In the genomic region with DNA sequence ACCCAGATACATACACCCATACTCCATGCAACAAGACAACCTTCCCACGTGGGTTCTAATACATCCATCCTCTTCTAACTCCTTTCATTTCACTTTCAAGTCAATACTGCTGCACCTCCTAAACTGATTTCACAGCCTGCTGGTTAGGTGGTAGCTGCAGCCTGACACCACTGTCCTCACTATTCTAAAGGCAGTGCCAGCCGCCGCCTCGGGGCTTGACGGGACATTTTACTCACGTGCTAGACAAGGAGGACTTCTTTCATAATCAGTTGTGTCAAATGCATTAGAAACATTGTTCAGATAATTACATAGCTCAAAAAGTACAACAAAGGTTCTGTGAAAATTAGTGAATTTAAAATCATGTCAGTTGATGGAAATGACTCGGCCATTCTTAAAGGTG, we compare ENCODE assay signal across 25 cellular contexts. TPM values are rescaled to one million over a fixed set of nuclear protein-coding genes. Genes with fewer than 3 reads are reported as not detected.
A peak's percentile ranks its signal among the peaks of the same experiment; 100 is the strongest.
DNase-seq lines count a peak whose midpoint lies in the region; ATAC-seq, FAIRE-seq and TF ChIP-seq lines count a peak whose summit lies in the region.
"Had no signal": no experiment of that assay in that cellular context is flagged by ENCODE, and none has a peak within 500 bp of the region (broad histone marks: within the 10 kb centered on the region; RNA-seq: fewer than 3 reads in every experiment).

No MANE protein-coding gene starts in this region.

- no peaks in the 10 kb centered on the region for H3K4me1 Mint-ChIP-seq in activated naive CD4-positive, alpha-beta T cell treated with anti-CD3 and anti-CD28 coated beads for 36 hours (ENCODE audit: low read depth)
- H3K4me1 Mint-ChIP-seq: H9 had no signal

- H4K12ac ChIP-seq in trophoblast cell (ENCODE audit: low read depth, low read length) = no peak overlapping the region

- H3K4me2 ChIP-seq in trophoblast cell (ENCODE audit: low read length) = no peak overlapping the region

- H3K4ac ChIP-seq in trophoblast cell (ENCODE audit: low read depth, low read length) = no peak overlapping the region

- no peak overlapping the region for H4K91ac ChIP-seq in trophoblast cell (ENCODE audit: low read depth, low read length)

- no peak overlapping the region for H3K23ac ChIP-seq in trophoblast cell (ENCODE audit: low read length)

- no peak overlapping the region for H3K9ac ChIP-seq in SK-N-MC (ENCODE audit: insufficient read length)
- H3K9ac ChIP-seq in trophoblast cell (ENCODE audit: low read length) = peak overlapping the region; percentile 18

- H3K9me3 ChIP-seq in heart left ventricle = no peaks in the 10 kb centered on the region
- H3K9me3 ChIP-seq in left ventricle myocardium inferior (replicated peaks) = no peaks in the 10 kb centered on the region
- no peaks in the 10 kb centered on the region for H3K9me3 ChIP-seq in SK-N-MC (ENCODE audit: low read depth, low read length)
- no peaks in the 10 kb centered on the region for H3K9me3 ChIP-seq in trophoblast cell (ENCODE audit: insufficient read depth, low read depth, low read length)
- H3K9me3 ChIP-seq: Peyer's patch had no signal

- H3K4me1 ChIP-seq in heart left ventricle (peaks cover 0 to 4% (median 0%) of the 10 kb centered on the region in 12 donors), left ventricle myocardium inferior (peaks cover 9% of the 10 kb centered on the region), trophoblast cell (ENCODE audit: control insufficient read depth in 1 of 2, insufficient read depth in 2 of 2, low read length in 2 of 2) (no peaks in the 10 kb centered on the region)
- H3K4me1 ChIP-seq: Peyer's patch had no signal

- intact Hi-C loops in heart left ventricle (cut with DNase I) = no loop called here
- intact Hi-C loops in left ventricle myocardium inferior (cut with micrococcal nuclease) = no loop called here
- intact Hi-C loops in activated naive CD4-positive, alpha-beta T cell treated with anti-CD3 and anti-CD28 coated beads for 36 hours (cut with micrococcal nuclease) = no loop called here

- no peaks in the 10 kb centered on the region for H3K27me3 Mint-ChIP-seq in activated naive CD4-positive, alpha-beta T cell treated with anti-CD3 and anti-CD28 coated beads for 36 hours (ENCODE audit: low read depth)

- H3K36me3 ChIP-seq in heart left ventricle (no peaks in the 10 kb centered on the region), left ventricle myocardium inferior (no peaks in the 10 kb centered on the region), SK-N-MC (ENCODE audit: insufficient read depth, low read length) (no peaks in the 10 kb centered on the region), trophoblast cell (ENCODE audit: control insufficient read depth in 1 of 2, insufficient read depth in 2 of 2, low read length in 2 of 2) (no peaks in the 10 kb centered on the region)
- H3K36me3 ChIP-seq: Peyer's patch had no signal

- H2BK120ac ChIP-seq in trophoblast cell (ENCODE audit: insufficient read depth, low read length, poor library complexity) = no peak overlapping the region

- no peak overlapping the region for H3K18ac ChIP-seq in trophoblast cell (ENCODE audit: low read length)

- H3K27me3 ChIP-seq in heart left ventricle (peaks cover 0 to 4% (median 0%) of the 10 kb centered on the region in 9 donors), left ventricle myocardium inferior (ENCODE audit: low read depth) (peaks cover under 1% of the 10 kb centered on the region), trophoblast cell (ENCODE audit: insufficient read depth, low read length) (no peaks in the 10 kb centered on the region)
- H3K27me3 ChIP-seq: Peyer's patch had no signal

- no peak overlapping the region for H2BK5ac ChIP-seq in trophoblast cell (ENCODE audit: low read depth, low read length, poor library complexity)

- no peak for ATAC-seq in heart left ventricle
- no peak for ATAC-seq in HG02852 (IDR thresholded peaks at IDR 0.05; ENCODE audit: unreplicated experiment)
- ATAC-seq: CD8-positive, alpha-beta T cell; GM12878 had no signal

- H3K9me3 Mint-ChIP-seq in activated naive CD4-positive, alpha-beta T cell treated with anti-CD3 and anti-CD28 coated beads for 36 hours = no peaks in the 10 kb centered on the region
- H3K9me3 Mint-ChIP-seq: CD8-positive, alpha-beta T cell; H9; HFFc6 had no signal

- WGBS in heart left ventricle, 4 donors = 59 to 68% (median 65%) methylated on average over 7 of the region's 7 CpGs
- no CpG with 5 or more reads among the region's 7 CpGs for WGBS in trophoblast cell (ENCODE audit: extremely low coverage, insufficient coverage, insufficient read length)

- TF ChIP-seq CTCF in heart left ventricle (IDR thresholded peaks at IDR 0.05) = no peak
- TF ChIP-seq CTCF in left ventricle myocardium inferior (IDR thresholded peaks at IDR 0.05; ENCODE audit: borderline replicate concordance) = no peak

- no peak for TF ChIP-seq POLR2A in heart left ventricle (IDR thresholded peaks at IDR 0.05)

- H3K4me3 ChIP-seq in heart left ventricle (no peak overlapping the region), left ventricle myocardium inferior (no peak overlapping the region), SK-N-MC (no peak overlapping the region), trophoblast cell (ENCODE audit: low read depth, low read length) (no peak overlapping the region)
- H3K4me3 ChIP-seq: GM12878, Peyer's patch had no signal

- DNase-seq in heart left ventricle (peak in 3 of 5 donors; percentile 5 to 23 (median 20)), left ventricle myocardium inferior (no peak), SK-N-MC (ENCODE audit: low read depth, low spot score) (no peak), trophoblast cell (no peak), urothelium cell line (ENCODE audit: low spot score) (no peak)
- DNase-seq in stimulated activated naive CD4-positive, alpha-beta T cell treated with Interleukin-2 at 50 U/mL for 16 hours (lab: John Stamatoyannopoulos, UW) = no peak
- DNase-seq in activated naive CD4-positive, alpha-beta T cell treated with anti-CD3 and anti-CD28 coated beads for 36 hours = no peak
- DNase-seq: CD8-positive, alpha-beta T cell; DND-41; H9; HFFc6; KG1; NCI-H1092; NCI-H1436; NCI-H187 treated with DMSO at 0.1 percent for 48 hours; NCI-H2227 treated with DMSO at 0.1 percent for 48 hours; NCI-H510A; NCI-H774 had no signal

- H3K79me2 ChIP-seq in trophoblast cell (ENCODE audit: control insufficient read depth, insufficient read depth, low read length, poor library complexity) = no peaks in the 10 kb centered on the region

- no peak overlapping the region for H4K8ac ChIP-seq in trophoblast cell (ENCODE audit: low read depth, low read length)

- CTCF ChIA-PET in activated naive CD4-positive, alpha-beta T cell treated with anti-CD3 and anti-CD28 coated beads for 36 hours (lab: Charles Lee) = interaction anchor here (0.9 kb wide), 1 partner anchor 11 kb away, joined by 3 read pairs; no protein-coding TSS in a partner anchor

- H3K27ac Mint-ChIP-seq in activated naive CD4-positive, alpha-beta T cell treated with anti-CD3 and anti-CD28 coated beads for 36 hours = no peak overlapping the region
- H3K27ac Mint-ChIP-seq: CD8-positive, alpha-beta T cell; HFFc6 had no signal

- H3K36me3 Mint-ChIP-seq in activated naive CD4-positive, alpha-beta T cell treated with anti-CD3 and anti-CD28 coated beads for 36 hours (ENCODE audit: low read depth) = no peaks in the 10 kb centered on the region
- H3K36me3 Mint-ChIP-seq: CD8-positive, alpha-beta T cell had no signal

- no peaks in the 10 kb centered on the region for H3K79me1 ChIP-seq in trophoblast cell (ENCODE audit: low read length)

- H3K4me3 Mint-ChIP-seq in activated naive CD4-positive, alpha-beta T cell treated with anti-CD3 and anti-CD28 coated beads for 36 hours = no peak overlapping the region
- H3K4me3 Mint-ChIP-seq: CD8-positive, alpha-beta T cell; H9; HFFc6 had no signal

- no peak overlapping the region for H2BK12ac ChIP-seq in trophoblast cell (ENCODE audit: low read length)

- H3K27ac ChIP-seq in heart left ventricle = no peak overlapping the region
- no peak overlapping the region for H3K27ac ChIP-seq in left ventricle myocardium inferior (replicated peaks)
- peak overlapping the region; percentile 56 for H3K27ac ChIP-seq in SK-N-MC
- H3K27ac ChIP-seq in trophoblast cell (ENCODE audit: low read depth, low read length) = no peak overlapping the region
- H3K27ac ChIP-seq: HL-60, Peyer's patch had no signal

- H3K14ac ChIP-seq in trophoblast cell (ENCODE audit: low read length) = no peak overlapping the region

- peak; percentile 20 for FAIRE-seq in urothelium cell line (lab: Jason Lieb, UNC)
- FAIRE-seq: GM12878 had no signal

- no peak overlapping the region for H2AFZ ChIP-seq in trophoblast cell (ENCODE audit: insufficient read depth, low read length, poor library complexity)

- H2AK5ac ChIP-seq in trophoblast cell (ENCODE audit: low read length) = no peak overlapping the region

RNA-seq across cellular contexts. Expression of a gene that starts 6.3 kb away (rescaled TPM):
- total RNA-seq in heart left ventricle (not detected), left ventricle myocardium inferior (not detected)
- polyA plus RNA-seq in heart left ventricle = not detected
- not detected in 2 replicates for polyA plus RNA-seq in trophoblast cell (2013)
- not detected for total RNA-seq in activated naive CD4-positive, alpha-beta T cell treated with anti-CD3 and anti-CD28 coated beads for 36 hours
- total RNA-seq: A673; CD8-positive, alpha-beta T cell; GM12878; H9; HFFc6; HT-29; Peyer's patch had no signal

RNA-seq across cellular contexts. Expression of a gene that starts 12.7 kb away (rescaled TPM):
- total RNA-seq in heart left ventricle = 1 to 10 TPM in 1 of 9 donors, under 1 TPM in 7, not detected in 1; 0.30 to 2.3 (median 0.48) TPM
- under 1 TPM; 0.07 to 0.15 TPM for polyA plus RNA-seq in heart left ventricle
- 0.11 TPM for total RNA-seq in left ventricle myocardium inferior
- polyA plus RNA-seq in trophoblast cell (2013) = not detected in 2 replicates
- total RNA-seq in activated naive CD4-positive, alpha-beta T cell treated with anti-CD3 and anti-CD28 coated beads for 36 hours = not detected
- total RNA-seq: A673; CD8-positive, alpha-beta T cell; GM12878; HFFc6 had no signal
- polyA plus RNA-seq: GM12878 had no signal

RNA-seq across cellular contexts. Expression of a gene that starts 35.6 kb away (rescaled TPM):
- total RNA-seq in heart left ventricle (10 to 100 TPM; 15.4 to 40.3 (median 20.2) TPM), left ventricle myocardium inferior (15.6 TPM)
- 10 to 100 TPM in 1 of 2 donors, 1 to 10 TPM in 1; 8.7 to 10.9 TPM for polyA plus RNA-seq in heart left ventricle
- polyA plus RNA-seq in trophoblast cell (2013) = 8.6 and 9.1 TPM in 2 replicates
- total RNA-seq in activated naive CD4-positive, alpha-beta T cell treated with anti-CD3 and anti-CD28 coated beads for 36 hours = 10 to 100 TPM; 23.9 TPM

RNA-seq across cellular contexts. Expression of a gene that starts 47.4 kb away (rescaled TPM):
- total RNA-seq in heart left ventricle (not detected), left ventricle myocardium inferior (not detected)
- not detected for polyA plus RNA-seq in heart left ventricle
- not detected in 2 replicates for polyA plus RNA-seq in trophoblast cell (2013)
- total RNA-seq in activated naive CD4-positive, alpha-beta T cell treated with anti-CD3 and anti-CD28 coated beads for 36 hours = not detected
- total RNA-seq: A673; CD8-positive, alpha-beta T cell; GM12878; H9; HFFc6; HT-29; Peyer's patch; SK-MEL-5 had no signal
- polyA plus RNA-seq: GM12878 had no signal

Comparison
In these comparisons a context has a peak if more than half of its experiments do, and no peak if none do; other contexts are left out.
1. DNase-seq: peak in heart left ventricle (3 of 5); none in left ventricle myocardium inferior (single experiment), SK-N-MC (single experiment), trophoblast cell (0 of 2), urothelium cell line (single experiment), stimulated activated naive CD4-positive, alpha-beta T cell treated with Interleukin-2 at 50 U/mL for 16 hours (single experiment) and activated naive CD4-positive, alpha-beta T cell treated with anti-CD3 and anti-CD28 coated beads for 36 hours (single experiment).